Comparison of ENCODE assay signal across 8 cellular contexts in genomic region chr5:180605554-180606214, GRCh38. TPM values are rescaled to one million over a fixed set of nuclear protein-coding genes. Genes with fewer than 3 reads are reported as not detected.
DNase-seq lines count a peak whose midpoint lies in the region; TF ChIP-seq lines count a peak whose summit lies in the region.

No MANE protein-coding gene starts in this region.

- DNase-seq in NOMO-1 (lab: John Stamatoyannopoulos, UW; ENCODE audit: unreplicated experiment in 2 of 2), result peak; percentile 17 to 30
- DNase-seq in NOMO-1 treated with dmso at 0.1 percent for 144 hours (lab: John Stamatoyannopoulos, UW; ENCODE audit: unreplicated experiment), result no peak
- DNase-seq in NCI-H1092 treated with DMSO at 0.1 percent for 48 hours (lab: John Stamatoyannopoulos, UW), result peak; percentile 2
- peak; percentile 60 to 62 for DNase-seq in activated CD4-positive, alpha-beta T cell treated with anti-CD3 and anti-CD28 coated beads for 24 hours (ENCODE audit: low read depth in 2 of 2)
- DNase-seq in choroid plexus epithelial cell (ENCODE audit: low read depth), result peak; percentile 79
- peak; percentile 70 to 71 for DNase-seq in lung microvascular endothelial cell (ENCODE audit: low read depth in 2 of 2)
- peak; percentile 36 to 41 for DNase-seq in stimulated activated CD8-positive, alpha-beta memory T cell treated with anti-CD3 and anti-CD28 coated beads, Interleukin-7, amount 100 ng/mL, for 4 hours (ENCODE audit: low read depth in 2 of 2)
- DNase-seq in kidney glomerular epithelial cell (lab: John Stamatoyannopoulos, UW), result no peak

- H3K4me3 ChIP-seq in choroid plexus epithelial cell (ENCODE audit: low read depth, low read length), result no peak overlapping the region

- TF ChIP-seq CTCF in choroid plexus epithelial cell (conservative IDR thresholded peaks at IDR 0.05; ENCODE audit: low read depth, low read length), result peak; percentile 89

RNA-seq across cellular contexts. Expression of gene SCGB3A1, which starts 14.4 kb away (rescaled TPM):
- 0.44 and 0.60 TPM in 2 replicates for total RNA-seq in lung microvascular endothelial cell

RNA-seq across cellular contexts. Expression of gene FLT4, which starts 43.7 kb away (rescaled TPM):
- total RNA-seq in lung microvascular endothelial cell, result 156 and 289 TPM in 2 replicates

Comparison
In these comparisons a context has a peak if more than half of its experiments do, and no peak if none do; other contexts are left out.
1. DNase-seq: peak in NOMO-1 (2 of 2), NCI-H1092 treated with DMSO at 0.1 percent for 48 hours (single experiment), activated CD4-positive, alpha-beta T cell treated with anti-CD3 and anti-CD28 coated beads for 24 hours (2 of 2), choroid plexus epithelial cell (single experiment), lung microvascular endothelial cell (2 of 2) and stimulated activated CD8-positive, alpha-beta memory T cell treated with anti-CD3 and anti-CD28 coated beads, Interleukin-7, amount 100 ng/mL, for 4 hours (2 of 2); none in NOMO-1 treated with dmso at 0.1 percent for 144 hours (single experiment) and kidney glomerular epithelial cell (single experiment).